In the genomic region with DNA sequence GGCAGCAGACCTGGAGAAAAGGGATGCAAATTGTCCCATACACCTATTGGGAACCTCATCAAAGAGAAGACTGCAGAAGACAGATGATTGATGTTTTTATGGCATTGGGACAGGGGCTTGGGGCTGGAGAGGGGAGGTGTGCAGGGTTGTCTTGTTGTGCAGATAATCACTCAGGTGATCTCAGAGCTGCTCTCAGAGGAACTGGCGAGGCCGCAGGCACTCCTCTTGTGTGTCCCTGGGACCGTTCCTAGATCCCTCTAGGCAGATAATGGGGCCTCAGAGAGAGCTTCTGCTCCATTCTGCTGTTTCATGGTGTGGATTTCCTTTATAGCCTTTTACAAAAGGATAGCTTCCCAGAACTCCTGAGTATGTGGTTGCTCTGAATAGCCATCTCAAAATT, we compare ENCODE assay signal across 9 cellular contexts. TPM values are rescaled to one million over a fixed set of nuclear protein-coding genes. Genes with fewer than 3 reads are reported as not detected.
DNase-seq lines count a peak whose midpoint lies in the region; TF ChIP-seq lines count a peak whose summit lies in the region.
"Had no signal": no experiment of that assay in that cellular context is flagged by ENCODE, and none has a peak within 500 bp of the region (broad histone marks: within the 10 kb centered on the region; RNA-seq: fewer than 3 reads in every experiment).

No MANE protein-coding gene starts in this region.

- no peaks in the 10 kb centered on the region for H3K27me3 ChIP-seq in BLaER1 treated with 17β-estradiol and CSF1 and Interleukin-3, amounts not matched to agents 10 nM and 100 nM
- H3K27me3 ChIP-seq in Karpas-422 (ENCODE audit: low read length) = 0 out of 2 replicates have a peak, but pooled peaks cover 2% of the 10 kb centered on the region

- peaks cover 13 to 28% (median 19%) of the 10 kb centered on the region in 11 experiments; a peak in 21 of 22 replicates for H3K36me3 ChIP-seq in BLaER1 treated with 17β-estradiol and CSF1 and Interleukin-3, amounts not matched to agents 10 nM and 100 nM
- no peaks in the 10 kb centered on the region for H3K36me3 ChIP-seq in Karpas-422 (ENCODE audit: insufficient read depth, low read length)

- no peaks in the 10 kb centered on the region for H3K27me3 Mint-ChIP-seq in dendritic cell treated with granulocyte-macrophage colony-stimulating factor and Interleukin-4, amounts not matched to agents 40 ng/mL and 50 ng/mL, for 4 days
- H3K27me3 Mint-ChIP-seq in neural crest cell (ENCODE audit: low read depth) = peaks cover 8% of the 10 kb centered on the region

- H3K27ac Mint-ChIP-seq in dendritic cell treated with granulocyte-macrophage colony-stimulating factor and Interleukin-4, amounts not matched to agents 40 ng/mL and 50 ng/mL, for 4 days = peak overlapping the region; percentile 90
- peak overlapping the region; percentile 94 for H3K27ac Mint-ChIP-seq in neural crest cell (ENCODE audit: unreplicated experiment)

- peaks cover 0 to 53% (median 19%) of the 10 kb centered on the region in 11 experiments; a peak in 15 of 22 replicates for H4K20me1 ChIP-seq in BLaER1 treated with 17β-estradiol and CSF1 and Interleukin-3, amounts not matched to agents 10 nM and 100 nM
- peaks cover 27% of the 10 kb centered on the region; the same call in 1 of the 2 replicates for H4K20me1 ChIP-seq in Karpas-422 (ENCODE audit: insufficient read depth, low read depth, low read length)

- no peaks in the 10 kb centered on the region for H3K9me3 ChIP-seq in BLaER1 treated with 17β-estradiol and CSF1 and Interleukin-3, amounts not matched to agents 10 nM and 100 nM (replicated peaks in 1 of 11)
- H3K9me3 ChIP-seq in Karpas-422 (ENCODE audit: low read length) = no peaks in the 10 kb centered on the region

- peaks cover 49% of the 10 kb centered on the region for H3K36me3 Mint-ChIP-seq in dendritic cell treated with granulocyte-macrophage colony-stimulating factor and Interleukin-4, amounts not matched to agents 40 ng/mL and 50 ng/mL, for 4 days (ENCODE audit: low read depth)
- H3K36me3 Mint-ChIP-seq in neural crest cell (ENCODE audit: low read depth) = peaks cover 3% of the 10 kb centered on the region

- H3K9ac ChIP-seq in BLaER1 treated with 17β-estradiol and CSF1 and Interleukin-3, amounts not matched to agents 10 nM and 100 nM = peak overlapping the region; percentile 87 to 97 (median 93); a peak in 21 of 22 replicates
- H3K9ac ChIP-seq in Karpas-422 (ENCODE audit: low read length) = peak overlapping the region; percentile 89

- TF ChIP-seq CTCF in neural crest cell (conservative IDR thresholded peaks at IDR 0.05) = no peak

- peak overlapping the region; percentile 71 to 97 (median 80); a peak in 17 of 20 replicates for H3K4me3 ChIP-seq in BLaER1 treated with 17β-estradiol and CSF1 and Interleukin-3, amounts not matched to agents 10 nM and 100 nM
- H3K4me3 ChIP-seq in Karpas-422 (ENCODE audit: low read length) = peak overlapping the region; percentile 88; the same call in 1 of the 2 replicates

- H3K27ac ChIP-seq in BLaER1 treated with 17β-estradiol and CSF1 and Interleukin-3, amounts not matched to agents 10 nM and 100 nM = peak overlapping the region in 10 of 11 experiments; percentile 83 to 98 (median 94); a peak in 18 of 22 replicates
- H3K27ac ChIP-seq in Karpas-422 (ENCODE audit: low read length) = no peak overlapping the region

- H3K4me1 ChIP-seq in BLaER1 treated with 17β-estradiol and CSF1 and Interleukin-3, amounts not matched to agents 10 nM and 100 nM = peaks cover 70 to 76% (median 75%) of the 10 kb centered on the region in 10 experiments
- peaks cover 53% of the 10 kb centered on the region for H3K4me1 ChIP-seq in Karpas-422 (ENCODE audit: low read length)

- H3K4me2 ChIP-seq in BLaER1 treated with 17β-estradiol and CSF1 and Interleukin-3, amounts not matched to agents 10 nM and 100 nM = peak overlapping the region; percentile 94 to 100 (median 100)
- H3K4me2 ChIP-seq in Karpas-422 (ENCODE audit: low read depth, low read length, poor library complexity, severe bottlenecking) = peak overlapping the region; percentile 98

- H2AFZ ChIP-seq in Karpas-422 (ENCODE audit: low read length) = no peak overlapping the region

- no peaks in the 10 kb centered on the region for H3K9me3 Mint-ChIP-seq in dendritic cell treated with granulocyte-macrophage colony-stimulating factor and Interleukin-4, amounts not matched to agents 40 ng/mL and 50 ng/mL, for 4 days
- no peaks in the 10 kb centered on the region for H3K9me3 Mint-ChIP-seq in neural crest cell

- peaks cover 76% of the 10 kb centered on the region for H3K4me1 Mint-ChIP-seq in dendritic cell treated with granulocyte-macrophage colony-stimulating factor and Interleukin-4, amounts not matched to agents 40 ng/mL and 50 ng/mL, for 4 days (ENCODE audit: low read depth)
- H3K4me1 Mint-ChIP-seq in neural crest cell = peaks cover 32% of the 10 kb centered on the region

- DNase-seq in Karpas-422 = no peak
- no peak for DNase-seq in neural crest cell (ENCODE audit: low read depth, low spot score)
- no peak for DNase-seq in NCI-H146 (lab: John Stamatoyannopoulos, UW)
- no peak for DNase-seq in NK-92 (lab: John Stamatoyannopoulos, UW; ENCODE audit: unreplicated experiment)
- no peak for DNase-seq in stimulated activated CD4-positive, alpha-beta T cell treated with anti-CD3 and anti-CD28 coated beads, Interleukin-2, amount 100 ng/mL, for 24 hours
- DNase-seq in SW 1271 (lab: John Stamatoyannopoulos, UW) = no peak
- DNase-seq: NCI-H187 had no signal

- no peaks in the 10 kb centered on the region for H3K79me2 ChIP-seq in Karpas-422 (ENCODE audit: low read length)

- peak overlapping the region; percentile 98 for H3K4me3 Mint-ChIP-seq in dendritic cell treated with granulocyte-macrophage colony-stimulating factor and Interleukin-4, amounts not matched to agents 40 ng/mL and 50 ng/mL, for 4 days
- H3K4me3 Mint-ChIP-seq in neural crest cell = peak overlapping the region; percentile 93

- H3K9me2 ChIP-seq in Karpas-422 (replicated peaks; ENCODE audit: insufficient read depth, low read length) = no peaks in the 10 kb centered on the region

- intact Hi-C loops in dendritic cell treated with granulocyte-macrophage colony-stimulating factor and Interleukin-4, amounts not matched to agents 40 ng/mL and 50 ng/mL, for 4 days (cut with micrococcal nuclease) = loop anchor here (5.0 kb wide), 1 partner anchor 115 kb away; a partner anchor contains a TSS

RNA-seq across cellular contexts. Expression of a gene that starts 1.6 kb away (rescaled TPM):
- 15.0 and 27.1 TPM in 2 replicates for total RNA-seq in Karpas-422 (2014; rRNA removed; shearing (Covaris generic); ENCODE audit: low replicate concordance)
- 29.6 and 31.9 TPM in 2 replicates for total RNA-seq in neural crest cell

RNA-seq across cellular contexts. Expression of a gene that starts 42.1 kb away (rescaled TPM):
- total RNA-seq in Karpas-422 (2014; rRNA removed; shearing (Covaris generic); ENCODE audit: low replicate concordance) = 7.4 and 8.1 TPM in 2 replicates
- total RNA-seq in neural crest cell = 23.6 and 27.7 TPM in 2 replicates

RNA-seq across cellular contexts. Expression of a gene that starts 42.2 kb away (rescaled TPM):
- 13.6 and 16.0 TPM in 2 replicates for total RNA-seq in Karpas-422 (2014; rRNA removed; shearing (Covaris generic); ENCODE audit: low replicate concordance)
- total RNA-seq in neural crest cell = 31.8 and 32.8 TPM in 2 replicates
